Comparison of ENCODE assay signal across 20 cellular contexts in the genomic region with DNA sequence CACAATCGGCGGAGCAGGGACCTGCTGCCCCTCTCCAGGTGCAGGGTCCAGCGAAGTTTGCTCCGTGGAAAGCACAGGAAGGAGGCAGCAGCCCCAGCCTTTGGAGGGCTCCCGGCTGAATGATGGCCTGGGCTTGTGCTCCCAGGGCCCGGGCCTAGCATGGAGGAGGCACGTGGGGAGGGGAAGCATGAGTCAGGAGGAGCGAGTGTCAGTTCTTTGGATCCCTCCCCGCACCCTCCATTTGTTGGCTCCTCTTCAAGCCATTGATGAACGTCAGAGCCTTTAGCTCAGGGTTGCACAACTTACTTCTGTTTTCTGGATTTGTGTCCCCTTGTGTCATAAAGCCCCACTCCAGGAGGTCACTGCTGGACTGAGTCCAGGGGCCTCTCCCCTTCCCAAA. TPM values are rescaled to one million over a fixed set of nuclear protein-coding genes. Genes with fewer than 3 reads are reported as not detected.
A peak's percentile ranks its signal among the peaks of the same experiment; 100 is the strongest.
DNase-seq lines count a peak whose midpoint lies in the region; ATAC-seq and TF ChIP-seq lines count a peak whose summit lies in the region.
"Had no signal": no experiment of that assay in that cellular context is flagged by ENCODE, and none has a peak within 500 bp of the region (broad histone marks: within the 10 kb centered on the region; RNA-seq: fewer than 3 reads in every experiment).

No MANE protein-coding gene starts in this region.

- H3K79me2 ChIP-seq in mammary epithelial cell (ENCODE audit: insufficient read depth, low read length): no peaks in the 10 kb centered on the region

- POLR2A ChIA-PET in MCF 10A (lab: Yijun Ruan, JAX): no interaction called here

- TF ChIP-seq CTCF in MCF 10A (IDR thresholded peaks at IDR 0.05; ENCODE audit: unreplicated experiment): no peak
- no peak for TF ChIP-seq CTCF in mammary epithelial cell (conservative IDR thresholded peaks at IDR 0.05 in 1 of 2, IDR thresholded peaks at IDR 0.05 in 1 of 2; ENCODE audit: extremely low read depth in 1 of 2, insufficient read depth in 1 of 2, low read depth in 1 of 2, low read length in 2 of 2)
- TF ChIP-seq CTCF in colonic mucosa (IDR thresholded peaks at IDR 0.05): no peak
- TF ChIP-seq CTCF in mucosa of descending colon (IDR thresholded peaks at IDR 0.05): no peak
- no peak for TF ChIP-seq CTCF in upper lobe of right lung (IDR thresholded peaks at IDR 0.05)

- H3K9ac ChIP-seq in mammary epithelial cell (ENCODE audit: insufficient read depth, low read length) (no peak overlapping the region), colonic mucosa (ENCODE audit: low read depth in 2 of 2, low read length in 2 of 2) (no peak overlapping the region)
- H3K9ac ChIP-seq: BLaER1 treated with 17β-estradiol and CSF1 and Interleukin-3, amounts not matched to agents 10 nM and 100 nM had no signal

- BruUV-seq in MCF 10A (replicated peaks; lab: Mats Ljungman, UMichigan) (no TSS peak), mammary epithelial cell (replicated peaks; lab: Mats Ljungman, UMichigan) (no TSS peak)

- H3K9me3 Mint-ChIP-seq in MCF 10A (ENCODE audit: unreplicated experiment): no peaks in the 10 kb centered on the region
- H3K9me3 Mint-ChIP-seq: activated T-helper 2 cell treated with anti-CD3 and anti-CD28 coated beads, Interferon-gamma antibody, Interleukin-2, Interleukin-4, amounts not matched to agents 10 μg/mL and 5 μg/mL and 100 μg/mL, durations not matched to agents 14 hours and 24 hours and 36 hours had no signal

- WGBS in mammary epithelial cell (ENCODE audit: low coverage, missing lambda C conversion rate): 57% methylated on average over 10 of the region's 10 CpGs

- no peaks in the 10 kb centered on the region for H3K36me3 ChIP-seq in mammary epithelial cell (ENCODE audit: insufficient read depth, low read length)
- H3K36me3 ChIP-seq in colonic mucosa: no peaks in the 10 kb centered on the region
- H3K36me3 ChIP-seq in mucosa of descending colon (ENCODE audit: low read depth): no peaks in the 10 kb centered on the region
- no peaks in the 10 kb centered on the region for H3K36me3 ChIP-seq in upper lobe of right lung
- peaks cover 36% of the 10 kb centered on the region; the same call in 1 of the 2 replicates for H3K36me3 ChIP-seq in SJCRH30
- H3K36me3 ChIP-seq: prostate gland, suprapubic skin had no signal

- no peak overlapping the region for H3K4me3 Mint-ChIP-seq in MCF 10A (ENCODE audit: unreplicated experiment)

- in situ Hi-C loops in mammary epithelial cell (cut with MboI; ENCODE audit: low sequenced_read_pairs in 2 of 2): no loop called here

- no peaks in the 10 kb centered on the region for H3K4me1 ChIP-seq in mammary epithelial cell (ENCODE audit: insufficient read depth, low read length)
- H3K4me1 ChIP-seq in colonic mucosa: no peaks in the 10 kb centered on the region
- no peaks in the 10 kb centered on the region for H3K4me1 ChIP-seq in mucosa of descending colon (ENCODE audit: low read depth)
- H3K4me1 ChIP-seq in upper lobe of right lung: peaks cover 15% of the 10 kb centered on the region
- H3K4me1 ChIP-seq in SJCRH30: peaks cover 2% of the 10 kb centered on the region; the same call in 1 of the 2 replicates
- H3K4me1 ChIP-seq: prostate gland had no signal

- H3K4me3 ChIP-seq in mammary epithelial cell (replicated peaks in 1 of 3; ENCODE audit: insufficient read depth in 1 of 3, low read depth in 2 of 3, low read length in 3 of 3) (no peak overlapping the region), colonic mucosa (no peak overlapping the region), mucosa of descending colon (no peak overlapping the region), upper lobe of right lung (no peak overlapping the region), SJCRH30 (no peak overlapping the region)
- H3K4me3 ChIP-seq: BLaER1 treated with 17β-estradiol and CSF1 and Interleukin-3, amounts not matched to agents 10 nM and 100 nM; prostate gland; suprapubic skin had no signal

- peaks cover 7% of the 10 kb centered on the region for H3K27me3 ChIP-seq in mammary epithelial cell (ENCODE audit: insufficient read depth, low read length)
- H3K27me3 ChIP-seq in colonic mucosa: no peaks in the 10 kb centered on the region
- H3K27me3 ChIP-seq in upper lobe of right lung: no peaks in the 10 kb centered on the region
- H3K27me3 ChIP-seq in SJCRH30: no peaks in the 10 kb centered on the region
- H3K27me3 ChIP-seq: BLaER1 treated with 17β-estradiol and CSF1 and Interleukin-3, amounts not matched to agents 10 nM and 100 nM; suprapubic skin had no signal

- no peak overlapping the region for H3K4me2 ChIP-seq in mammary epithelial cell (ENCODE audit: insufficient read depth, low read depth, low read length)

- H3K27me3 Mint-ChIP-seq in MCF 10A (ENCODE audit: insufficient read depth, unreplicated experiment): peaks cover 18% of the 10 kb centered on the region

- CTCF ChIA-PET in MCF 10A (lab: Yijun Ruan, JAX) (no interaction called here), mammary epithelial cell (lab: Charles Lee; ENCODE audit: low non-redundant PET) (no interaction called here)

- ATAC-seq in mucosa of descending colon (peak; percentile 22), upper lobe of right lung (peak; percentile 45)

- intact Hi-C loops in MCF 10A (cut with micrococcal nuclease): no loop called here
- intact Hi-C loops in mammary epithelial cell (cut with micrococcal nuclease): no loop called here
- intact Hi-C loops in colonic mucosa (cut with DNase I): no loop called here
- intact Hi-C loops in mucosa of descending colon (cut with DNase I, micrococcal nuclease): no loop called here
- intact Hi-C loops in upper lobe of right lung (cut with DNase I): no loop called here

- H3K27ac Mint-ChIP-seq in MCF 10A (ENCODE audit: low read depth, unreplicated experiment): no peak overlapping the region
- H3K27ac Mint-ChIP-seq: activated T-helper 2 cell treated with anti-CD3 and anti-CD28 coated beads, Interferon-gamma antibody, Interleukin-2, Interleukin-4, amounts not matched to agents 10 μg/mL and 5 μg/mL and 100 μg/mL, durations not matched to agents 14 hours and 24 hours and 36 hours had no signal

- H3K9me3 ChIP-seq in mammary epithelial cell (replicated peaks; ENCODE audit: insufficient read depth, low read length): no peaks in the 10 kb centered on the region
- H3K9me3 ChIP-seq in colonic mucosa: no peaks in the 10 kb centered on the region
- H3K9me3 ChIP-seq in mucosa of descending colon: no peaks in the 10 kb centered on the region
- no peaks in the 10 kb centered on the region for H3K9me3 ChIP-seq in upper lobe of right lung
- no peaks in the 10 kb centered on the region for H3K9me3 ChIP-seq in SJCRH30 (replicated peaks)
- H3K9me3 ChIP-seq: BLaER1 treated with 17β-estradiol and CSF1 and Interleukin-3, amounts not matched to agents 10 nM and 100 nM; prostate gland; suprapubic skin had no signal

- no peak overlapping the region for H2AFZ ChIP-seq in mammary epithelial cell (ENCODE audit: low read depth, low read length)

- peak; percentile 33 for DNase-seq in MCF 10A (ENCODE audit: unreplicated experiment)
- DNase-seq in mammary epithelial cell: no peak
- peak; percentile 25 for DNase-seq in colonic mucosa
- peak in 1 of 3 donors; percentile 36 for DNase-seq in mucosa of descending colon
- no peak for DNase-seq in upper lobe of right lung
- no peak for DNase-seq in SJCRH30
- no peak for DNase-seq in stimulated activated CD4-positive, alpha-beta T cell treated with anti-CD3 and anti-CD28 coated beads, Interleukin-4, amount 100 ng/mL, for 4 hours
- DNase-seq in NCI-H526 treated with DMSO at 0.1 percent for 48 hours (lab: John Stamatoyannopoulos, UW): no peak
- DNase-seq: activated CD8-positive, alpha-beta memory T cell treated with anti-CD3 and anti-CD28 coated beads for 24 hours; amniotic stem cell; NCI-H1694 treated with DMSO at 0.1 percent for 48 hours; NCI-H446 treated with DMSO at 0.1 percent for 48 hours; OCI-M1 had no signal

- no peaks in the 10 kb centered on the region for H3K4me1 Mint-ChIP-seq in MCF 10A (ENCODE audit: insufficient read depth, unreplicated experiment)

- dilution Hi-C loops in mammary epithelial cell (cut with HindIII; ENCODE audit: low sequenced_read_pairs): no loop called here

- H3K27ac ChIP-seq in mammary epithelial cell (ENCODE audit: insufficient read depth, low read depth, low read length) (no peak overlapping the region), colonic mucosa (no peak overlapping the region), upper lobe of right lung (no peak overlapping the region), SJCRH30 (no peak overlapping the region)
- H3K27ac ChIP-seq: 22Rv1, prostate gland, suprapubic skin, VCaP had no signal

- no peaks in the 10 kb centered on the region for H3K36me3 Mint-ChIP-seq in MCF 10A (ENCODE audit: insufficient read depth, unreplicated experiment)

- no peaks in the 10 kb centered on the region for H4K20me1 ChIP-seq in mammary epithelial cell (ENCODE audit: insufficient read depth, low read length)

RNA-seq across cellular contexts. Expression of gene TTYH2, which starts 25.8 kb away (rescaled TPM):
- total RNA-seq in MCF 10A (2022): 0.12 and 0.66 TPM in 2 replicates
- total RNA-seq in mammary epithelial cell: under 1 TPM; 0.49 to 0.67 TPM
- polyA plus RNA-seq in mammary epithelial cell: 0.23 TPM
- 2.1 TPM for polyA minus RNA-seq in mammary epithelial cell
- 1 to 10 TPM in 1 of 2 donors, under 1 TPM in 1; 0.86 to 2.9 TPM for total RNA-seq in colonic mucosa
- total RNA-seq in mucosa of descending colon: 1 to 10 TPM; 2.5 to 9.1 (median 3.1) TPM
- total RNA-seq in upper lobe of right lung: 7.4 TPM
- total RNA-seq in SJCRH30 (2014; rRNA removed; shearing (Covaris generic)): 45.8 and 53.0 TPM in 2 replicates

RNA-seq across cellular contexts. Expression of gene DNAI2, which starts 34.9 kb away (rescaled TPM):
- total RNA-seq in MCF 10A (2022): not detected in 2 replicates
- not detected for total RNA-seq in mammary epithelial cell
- not detected for polyA plus RNA-seq in mammary epithelial cell
- not detected for polyA minus RNA-seq in mammary epithelial cell
- total RNA-seq in colonic mucosa: not detected
- total RNA-seq in mucosa of descending colon: not detected
- not detected for total RNA-seq in upper lobe of right lung
- not detected in 2 replicates for total RNA-seq in SJCRH30 (2014; rRNA removed; shearing (Covaris generic))
- total RNA-seq: suprapubic skin had no signal
- polyA plus RNA-seq: keratinocyte had no signal

RNA-seq across cellular contexts. Expression of gene RPL38, which starts 35.7 kb away (rescaled TPM):
- 1,197 and 1,378 TPM in 2 replicates for total RNA-seq in MCF 10A (2022)
- total RNA-seq in mammary epithelial cell: 100 to 1,000 TPM; 487 to 802 TPM
- polyA plus RNA-seq in mammary epithelial cell: 972 TPM
- polyA minus RNA-seq in mammary epithelial cell: 599 TPM
- total RNA-seq in colonic mucosa: 100 to 1,000 TPM; 723 to 795 TPM
- 100 to 1,000 TPM; 617 to 705 (median 692) TPM for total RNA-seq in mucosa of descending colon
- total RNA-seq in upper lobe of right lung: 659 TPM
- 5,758 and 5,854 TPM in 2 replicates for total RNA-seq in SJCRH30 (2014; rRNA removed; shearing (Covaris generic))

Comparison
In these comparisons a context has a peak if more than half of its experiments do, and no peak if none do; other contexts are left out.
1. DNase-seq: peak in MCF 10A (single experiment) and colonic mucosa (single experiment); none in mammary epithelial cell (single experiment), upper lobe of right lung (single experiment), SJCRH30 (0 of 2), stimulated activated CD4-positive, alpha-beta T cell treated with anti-CD3 and anti-CD28 coated beads, Interleukin-4, amount 100 ng/mL, for 4 hours (0 of 2) and NCI-H526 treated with DMSO at 0.1 percent for 48 hours (single experiment).